In genomic region chr10:110398419-110399162, GRCh38 we compare ENCODE assay signal across 1 cellular context.
TF ChIP-seq lines count a peak whose summit lies in the region.

No MANE protein-coding gene starts in this region.

TF ChIP-seq in SK-N-SH, 30 proteins besides CTCF, POLR2A, EP300 and RAD21 (continued from another document):
- no peak for TF ChIP-seq NRF1 (IDR thresholded peaks at IDR 0.05; ENCODE audit: low read depth, low read length)
- no peak for TF ChIP-seq IRF3 (IDR thresholded peaks at IDR 0.05; ENCODE audit: low read depth, low read length)
- no peak for TF ChIP-seq TEAD4 (IDR thresholded peaks at IDR 0.05; ENCODE audit: borderline replicate concordance, insufficient read depth)
- no peak for TF ChIP-seq RFX5 (IDR thresholded peaks at IDR 0.05; ENCODE audit: low read length)
TF ChIP-seq in SK-N-SH: peak in this region for 6.
